1 cellular context compared by ENCODE assay signal in genomic region chr6:94894300-94894699, GRCh38.
TF ChIP-seq lines count a peak whose summit lies in the region.

No MANE protein-coding gene starts in this region.

TF ChIP-seq in GM23338, 12 proteins besides CTCF, POLR2A, EP300 and RAD21 (continued from another document):
- TF ChIP-seq ZNF462 (CRISPR knock-in tag; IDR thresholded peaks at IDR 0.05) (no peak), ZNF114 (CRISPR knock-in tag; IDR thresholded peaks at IDR 0.05) (no peak), EZH2phosphoT487 (IDR thresholded peaks at IDR 0.05; ENCODE audit: unreplicated experiment) (no peak), ETS1 (IDR thresholded peaks at IDR 0.05) (no peak), CREB1 (CRISPR knock-in tag; IDR thresholded peaks at IDR 0.05; ENCODE audit: low read depth) (no peak), STAT1 (IDR thresholded peaks at IDR 0.05; ENCODE audit: unreplicated experiment) (no peak), EZH2 (IDR thresholded peaks at IDR 0.05; ENCODE audit: low read depth, unreplicated experiment) (no peak), NANOG (IDR thresholded peaks at IDR 0.05; ENCODE audit: borderline replicate concordance) (no peak), JUNB (IDR thresholded peaks at IDR 0.05; ENCODE audit: unreplicated experiment) (no peak), ZNF331 (CRISPR knock-in tag; IDR thresholded peaks at IDR 0.05; ENCODE audit: low read depth) (no peak)
TF ChIP-seq in GM23338: peak in this region for 0.
